Comparison of ENCODE assay signal across 8 cellular contexts in genomic region chr16:50747206-50747956, GRCh38. TPM values are rescaled to one million over a fixed set of nuclear protein-coding genes. Genes with fewer than 3 reads are reported as not detected.
DNase-seq lines count a peak whose midpoint lies in the region; ATAC-seq, FAIRE-seq and TF ChIP-seq lines count a peak whose summit lies in the region.

No MANE protein-coding gene starts in this region.

- H3K4me1 ChIP-seq in Panc1 (ENCODE audit: control insufficient read depth, insufficient read depth, low read length), result no peaks in the 10 kb centered on the region
- no peaks in the 10 kb centered on the region for H3K4me1 ChIP-seq in endodermal cell (ENCODE audit: control insufficient read depth, insufficient read depth, low read length)
- peaks cover 0 to 20% (median 0%) of the 10 kb centered on the region in 3 donors for H3K4me1 ChIP-seq in pancreas

- no peaks in the 10 kb centered on the region for H3K9me3 ChIP-seq in Panc1 (ENCODE audit: control insufficient read depth, insufficient read depth, low read depth, low read length)
- H3K9me3 ChIP-seq in endodermal cell (ENCODE audit: control insufficient read depth, low read length), result no peaks in the 10 kb centered on the region
- H3K9me3 ChIP-seq in pancreas, result peaks cover 0 to 5% (median 0%) of the 10 kb centered on the region in 4 donors

- intact Hi-C loops in Panc1 (cut with micrococcal nuclease; ENCODE audit: unreplicated experiment), result no loop called here
- intact Hi-C loops in pancreas (cut with DNase I), result no loop called here

- peaks cover 16% of the 10 kb centered on the region for H3K4me1 Mint-ChIP-seq in endodermal cell

- H3K4me3 ChIP-seq in GM12865 (ENCODE audit: low read depth, low read length), result peak overlapping the region; percentile 42
- no peak overlapping the region for H3K4me3 ChIP-seq in Panc1 (ENCODE audit: low read depth in 2 of 2, low read length in 2 of 2)
- H3K4me3 ChIP-seq in endodermal cell (ENCODE audit: low read length), result no peak overlapping the region
- H3K4me3 ChIP-seq in pancreas, result no peak overlapping the region

- H3K27me3 ChIP-seq in Panc1 (ENCODE audit: control insufficient read depth, insufficient read depth, low read length) (no peaks in the 10 kb centered on the region), endodermal cell (ENCODE audit: control insufficient read depth, insufficient read depth, low read length, poor library complexity, severe bottlenecking) (no peaks in the 10 kb centered on the region), pancreas (no peaks in the 10 kb centered on the region)

- DNase-seq in GM12865 (ENCODE audit: low read depth), result peak; percentile 66
- DNase-seq in Panc1 (ENCODE audit: low read depth, low spot score), result no peak
- no peak for DNase-seq in endodermal cell
- DNase-seq in pancreas, result no peak
- DNase-seq in retina, result no peak
- no peak for DNase-seq in HuH-7 (ENCODE audit: low spot score)

- H3K27ac ChIP-seq in Panc1 (ENCODE audit: low read length) (no peak overlapping the region), endodermal cell (ENCODE audit: low read depth, low read length) (no peak overlapping the region), pancreas (no peak overlapping the region)

- POLR2A ChIA-PET in Panc1 (lab: Charles Lee), result no interaction called here

- FAIRE-seq in A204.1 (lab: Jason Lieb, UNC) (peak; percentile 9), pancreas (lab: Jason Lieb, UNC) (no peak)

- in situ Hi-C loops in Panc1 (cut with HindIII; ENCODE audit: low pct_unique_long_range_greater_than_20kb, low sequenced_read_pairs), result no loop called here

- H3K36me3 ChIP-seq in Panc1 (ENCODE audit: control insufficient read depth, insufficient read depth, low read length), result no peaks in the 10 kb centered on the region
- peaks cover 14% of the 10 kb centered on the region for H3K36me3 ChIP-seq in endodermal cell (ENCODE audit: control insufficient read depth, insufficient read depth, low read length)
- peaks cover 0 to 5% (median 0%) of the 10 kb centered on the region in 3 donors for H3K36me3 ChIP-seq in pancreas

- no peaks in the 10 kb centered on the region for H3K27me3 Mint-ChIP-seq in endodermal cell (ENCODE audit: insufficient read depth)

- TF ChIP-seq CTCF in GM12865 (IDR thresholded peaks at IDR 0.05; ENCODE audit: insufficient read depth, low read depth, low read length, missing control alignments), result peak; percentile 34
- peak; percentile 27; the same call in 1 of the 2 replicates for TF ChIP-seq CTCF in Panc1 (IDR thresholded peaks at IDR 0.05)
- TF ChIP-seq CTCF in endodermal cell (conservative IDR thresholded peaks at IDR 0.05), result peak; percentile 51
- no peak for TF ChIP-seq CTCF in pancreas (IDR thresholded peaks at IDR 0.05)

- H3K36me3 Mint-ChIP-seq in endodermal cell (ENCODE audit: low read depth), result peaks cover under 1% of the 10 kb centered on the region

- ATAC-seq in HG02973 (IDR thresholded peaks at IDR 0.05; ENCODE audit: unreplicated experiment) (peak; percentile 51), Panc1 (no peak), pancreas (peak in 3 of 4 donors; percentile 69 to 79 (median 69))

- no TSS peak for BruUV-seq in Panc1 (replicated peaks; lab: Mats Ljungman, UMichigan)

- H3K4me3 Mint-ChIP-seq in endodermal cell, result no peak overlapping the region

- WGBS in endodermal cell (ENCODE audit: insufficient coverage in 1 of 2, insufficient read length in 1 of 2), 2 experiments, result 89 to 96% methylated on average over 4 to 7 of the region's 7 CpGs
- 64 to 69% methylated on average over 7 of the region's 7 CpGs for WGBS in pancreas, 2 donors

- no peak overlapping the region for H3K27ac Mint-ChIP-seq in endodermal cell

- CTCF ChIA-PET in Panc1 (lab: Charles Lee), result no interaction called here

- H3K9me3 Mint-ChIP-seq in endodermal cell, result no peaks in the 10 kb centered on the region

- no peak overlapping the region for H3K9ac ChIP-seq in endodermal cell (ENCODE audit: extremely low read depth, low read length, poor library complexity, severe bottlenecking)

RNA-seq across cellular contexts. Expression of gene CYLD, which starts 5.5 kb away (rescaled TPM):
- total RNA-seq in Panc1 (2021; ENCODE audit: unreplicated experiment) (10.1 TPM), endodermal cell (10 to 100 TPM; 12.7 TPM), pancreas (10 to 100 TPM; 13.0 to 30.3 (median 18.3) TPM)
- polyA plus RNA-seq in Panc1 (2012; ENCODE audit: insufficient read length), result 3.3 TPM
- polyA plus RNA-seq in endodermal cell (2013, experiment 1 of 2), result 8.7 TPM
- 9.2 TPM for polyA plus RNA-seq in endodermal cell (2013, experiment 2 of 2)
- 10 to 100 TPM in 1 of 2 donors, 1 to 10 TPM in 1; 6.2 to 10.5 TPM for polyA plus RNA-seq in pancreas

RNA-seq across cellular contexts. Expression of gene NOD2, which starts 54.0 kb away (rescaled TPM):
- total RNA-seq in Panc1 (2021; ENCODE audit: unreplicated experiment), result not detected
- polyA plus RNA-seq in Panc1 (2012; ENCODE audit: insufficient read length), result 0.13 TPM
- total RNA-seq in endodermal cell, result under 1 TPM; 0.33 to 0.42 TPM
- 0.21 TPM for polyA plus RNA-seq in endodermal cell (2013, experiment 1 of 2)
- polyA plus RNA-seq in endodermal cell (2013, experiment 2 of 2), result 0.12 TPM
- total RNA-seq in pancreas, result 1 to 10 TPM in 2 of 6 donors, under 1 TPM in 4; 0.08 to 2.1 (median 0.38) TPM
- polyA plus RNA-seq in pancreas, result under 1 TPM; 0.19 TPM

Comparison
In these comparisons a context has a peak if more than half of its experiments do, and no peak if none do; other contexts are left out.
1. CTCF ChIP-seq: peak in GM12865 (single experiment), Panc1 (single experiment) and endodermal cell (single experiment); none in pancreas (0 of 4).